ENCODE assay signal across 26 cellular contexts in the genomic region with DNA sequence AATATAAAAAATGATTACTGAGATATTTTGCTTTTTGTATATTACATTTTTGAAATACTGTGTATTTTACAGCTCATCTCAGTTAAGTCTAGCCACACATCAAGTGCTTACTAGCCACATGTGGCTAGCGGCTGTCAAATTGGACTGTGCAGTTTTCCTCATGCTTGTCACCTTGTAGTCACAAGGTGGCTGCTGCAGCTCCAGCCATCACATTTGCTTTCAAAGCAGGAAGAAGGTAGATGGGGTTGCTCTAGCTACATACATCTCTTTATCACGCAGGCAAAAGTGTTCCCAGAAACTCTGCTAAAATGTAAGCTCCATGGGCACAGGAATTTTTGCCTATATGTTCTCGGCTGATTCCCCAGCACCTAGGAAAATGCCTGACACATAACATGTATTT.
DNase-seq lines count a peak whose midpoint lies in the region; ATAC-seq and TF ChIP-seq lines count a peak whose summit lies in the region.
"Had no signal": no experiment of that assay in that cellular context is flagged by ENCODE, and none has a peak within 500 bp of the region (broad histone marks: within the 10 kb centered on the region; RNA-seq: fewer than 3 reads in every experiment).

No MANE protein-coding gene starts in this region.

- intact Hi-C loops in Panc1 (cut with micrococcal nuclease; ENCODE audit: unreplicated experiment): no loop called here

- no peak overlapping the region for H3K4me3 Mint-ChIP-seq in activated T-cell treated with anti-CD3 and anti-CD28 coated beads, Interleukin-2, amount 50 U/mL, for 24 hours
- no peak overlapping the region for H3K4me3 Mint-ChIP-seq in endodermal cell
- H3K4me3 Mint-ChIP-seq: activated B cell treated with CpG ODN at 0.5 μM for 24 hours; neural progenitor cell; stimulated activated naive CD8-positive, alpha-beta T cell treated with anti-CD3 and anti-CD28 coated beads, Interleukin-15, amount 100 ng/mL, for 72 hours had no signal

- in situ Hi-C loops in Panc1 (cut with HindIII; ENCODE audit: low pct_unique_long_range_greater_than_20kb, low sequenced_read_pairs): no loop called here

- no peaks in the 10 kb centered on the region; the same call in 1 of the 2 replicates for H3K36me3 ChIP-seq in Panc1 (ENCODE audit: control insufficient read depth, insufficient read depth, low read length)
- no peaks in the 10 kb centered on the region for H3K36me3 ChIP-seq in endodermal cell (ENCODE audit: control insufficient read depth, insufficient read depth, low read length)
- H3K36me3 ChIP-seq in thoracic aorta: peaks cover 6% of the 10 kb centered on the region
- H3K36me3 ChIP-seq: BE2C, neural progenitor cell, right lobe of liver had no signal

- H3K36me3 Mint-ChIP-seq in activated T-cell treated with anti-CD3 and anti-CD28 coated beads, Interleukin-2, amount 50 U/mL, for 24 hours (ENCODE audit: low read depth): peaks cover 37% of the 10 kb centered on the region
- H3K36me3 Mint-ChIP-seq in endodermal cell (ENCODE audit: low read depth): no peaks in the 10 kb centered on the region
- H3K36me3 Mint-ChIP-seq: neural progenitor cell had no signal

- H3K4me1 Mint-ChIP-seq in activated T-cell treated with anti-CD3 and anti-CD28 coated beads, Interleukin-2, amount 50 U/mL, for 24 hours (ENCODE audit: low read depth): peaks cover 63% of the 10 kb centered on the region
- no peaks in the 10 kb centered on the region for H3K4me1 Mint-ChIP-seq in endodermal cell
- H3K4me1 Mint-ChIP-seq: activated B cell treated with CpG ODN at 0.5 μM for 24 hours had no signal

- BruUV-seq in Panc1 (replicated peaks; lab: Mats Ljungman, UMichigan): no TSS peak

- peaks cover 53% of the 10 kb centered on the region for H3K4me1 ChIP-seq in Panc1 (ENCODE audit: control insufficient read depth, insufficient read depth, low read length)
- H3K4me1 ChIP-seq in endodermal cell (ENCODE audit: control insufficient read depth, insufficient read depth, low read length): peaks cover 3% of the 10 kb centered on the region
- peaks cover 50 to 88% of the 10 kb centered on the region in 2 donors for H3K4me1 ChIP-seq in thoracic aorta (ENCODE audit: control insufficient read depth in 1 of 2, low read depth in 2 of 2)
- H3K4me1 ChIP-seq: BE2C, neural progenitor cell, right lobe of liver had no signal

- no peak overlapping the region for H3K27ac Mint-ChIP-seq in activated T-cell treated with anti-CD3 and anti-CD28 coated beads, Interleukin-2, amount 50 U/mL, for 24 hours
- no peak overlapping the region for H3K27ac Mint-ChIP-seq in endodermal cell
- H3K27ac Mint-ChIP-seq: activated B cell treated with CpG ODN at 0.5 μM for 24 hours had no signal

- no peak for ATAC-seq in Panc1
- no peak for ATAC-seq in thoracic aorta (ENCODE audit: insufficient number of reproducible peaks, low FRiP score, low read depth)
- no peak for ATAC-seq in HG03139 (IDR thresholded peaks at IDR 0.05; ENCODE audit: unreplicated experiment)
- ATAC-seq: right lobe of liver; stimulated activated naive CD8-positive, alpha-beta T cell treated with anti-CD3 and anti-CD28 coated beads, Interleukin-15, amount 100 ng/mL, for 72 hours had no signal

- peaks cover 6% of the 10 kb centered on the region for H3K9me3 Mint-ChIP-seq in activated T-cell treated with anti-CD3 and anti-CD28 coated beads, Interleukin-2, amount 50 U/mL, for 24 hours
- no peaks in the 10 kb centered on the region for H3K9me3 Mint-ChIP-seq in endodermal cell
- H3K9me3 Mint-ChIP-seq: activated B cell treated with CpG ODN at 0.5 μM for 24 hours, neural progenitor cell had no signal

- POLR2A ChIA-PET in Panc1 (lab: Charles Lee): no interaction called here

- H3K27me3 ChIP-seq in Panc1 (ENCODE audit: control insufficient read depth, insufficient read depth, low read length) (no peaks in the 10 kb centered on the region), endodermal cell (ENCODE audit: control insufficient read depth, insufficient read depth, low read length, poor library complexity, severe bottlenecking) (no peaks in the 10 kb centered on the region), thoracic aorta (replicated peaks; ENCODE audit: insufficient read depth) (peaks cover 3% of the 10 kb centered on the region)
- H3K27me3 ChIP-seq: BE2C, dorsolateral prefrontal cortex, neural progenitor cell, right lobe of liver, transverse colon had no signal

- no peak overlapping the region for H3K4me3 ChIP-seq in Panc1 (ENCODE audit: low read depth in 2 of 2, low read length in 2 of 2)
- H3K4me3 ChIP-seq in endodermal cell (ENCODE audit: low read length): no peak overlapping the region
- no peak overlapping the region for H3K4me3 ChIP-seq in thoracic aorta
- H3K4me3 ChIP-seq: dorsolateral prefrontal cortex, lung, neural progenitor cell, right lobe of liver, transverse colon had no signal

- WGBS in endodermal cell (ENCODE audit: insufficient coverage in 1 of 2, insufficient read length in 1 of 2), 2 experiments: 88 to 100% methylated on average over 3 of the region's 3 CpGs

- no peaks in the 10 kb centered on the region for H3K27me3 Mint-ChIP-seq in activated T-cell treated with anti-CD3 and anti-CD28 coated beads, Interleukin-2, amount 50 U/mL, for 24 hours
- no peaks in the 10 kb centered on the region for H3K27me3 Mint-ChIP-seq in endodermal cell (ENCODE audit: insufficient read depth)
- H3K27me3 Mint-ChIP-seq: activated B cell treated with CpG ODN at 0.5 μM for 24 hours; stimulated activated naive CD8-positive, alpha-beta T cell treated with anti-CD3 and anti-CD28 coated beads, Interleukin-15, amount 100 ng/mL, for 72 hours had no signal

- H3K27ac ChIP-seq in Panc1 (ENCODE audit: low read length) (peak overlapping the region; percentile 89), endodermal cell (ENCODE audit: low read depth, low read length) (no peak overlapping the region), thoracic aorta (peak overlapping the region; percentile 58 to 97)
- H3K27ac ChIP-seq: neural progenitor cell, right lobe of liver had no signal

- H3K9me3 ChIP-seq in Panc1 (ENCODE audit: control insufficient read depth, insufficient read depth, low read depth, low read length) (no peaks in the 10 kb centered on the region), endodermal cell (ENCODE audit: control insufficient read depth, low read length) (no peaks in the 10 kb centered on the region), thoracic aorta (no peaks in the 10 kb centered on the region)
- H3K9me3 ChIP-seq: BE2C, right lobe of liver, transverse colon had no signal

- DNase-seq in activated T-cell treated with anti-CD3 and anti-CD28 coated beads, Interleukin-2, amount 50 U/mL, for 24 hours: peak; percentile 2
- DNase-seq in activated T-cell treated with anti-CD3 and anti-CD28 coated beads, Interleukin-2, amount 50 U/mL, for 1 hour: no peak
- DNase-seq in Panc1 (ENCODE audit: low read depth, low spot score): no peak
- peak; percentile 18 for DNase-seq in endodermal cell
- DNase-seq in thoracic aorta (ENCODE audit: low spot score): no peak
- DNase-seq in stimulated activated naive CD4-positive, alpha-beta T cell treated with Interleukin-2 at 50 U/mL for 16 hours (lab: John Stamatoyannopoulos, UW): no peak
- DNase-seq in NCI-H2107 treated with DMSO at 0.1 percent for 48 hours (lab: John Stamatoyannopoulos, UW; ENCODE audit: unreplicated experiment): no peak
- DNase-seq: activated B cell treated with CpG ODN at 0.5 μM for 24 hours; activated CD4-positive, alpha-beta T cell treated with anti-CD3 and anti-CD28 coated beads, Interleukin-2, amount 50 U/mL, for 48 hours; activated naive CD4-positive, alpha-beta T cell treated with anti-CD3 and anti-CD28 coated beads, Interleukin-2, amount 50 U/mL, for 16 hours; BE2C; central memory CD4-positive, alpha-beta T cell; DMS53; dorsolateral prefrontal cortex; head of caudate nucleus; kidney glomerular epithelial cell; NCI-H1092; NCI-H2029; NCI-H345; NCI-H82; right lobe of liver; stimulated activated naive CD8-positive, alpha-beta T cell treated with anti-CD3 and anti-CD28 coated beads, Interleukin-15, amount 100 ng/mL, for 72 hours had no signal

- TF ChIP-seq CTCF in Panc1 (IDR thresholded peaks at IDR 0.05): no peak
- no peak for TF ChIP-seq CTCF in endodermal cell (conservative IDR thresholded peaks at IDR 0.05)
- no peak for TF ChIP-seq CTCF in thoracic aorta (IDR thresholded peaks at IDR 0.05)

- H3K9ac ChIP-seq in endodermal cell (ENCODE audit: extremely low read depth, low read length, poor library complexity, severe bottlenecking): no peak overlapping the region
- H3K9ac ChIP-seq: neural progenitor cell had no signal

- CTCF ChIA-PET in Panc1 (lab: Charles Lee): no interaction called here

Comparison
In these comparisons a context has a peak if more than half of its experiments do, and no peak if none do; other contexts are left out.
1. DNase-seq: peak in activated T-cell treated with anti-CD3 and anti-CD28 coated beads, Interleukin-2, amount 50 U/mL, for 24 hours (single experiment) and endodermal cell (single experiment); none in activated T-cell treated with anti-CD3 and anti-CD28 coated beads, Interleukin-2, amount 50 U/mL, for 1 hour (single experiment), Panc1 (single experiment), thoracic aorta (single experiment), stimulated activated naive CD4-positive, alpha-beta T cell treated with Interleukin-2 at 50 U/mL for 16 hours (single experiment) and NCI-H2107 treated with DMSO at 0.1 percent for 48 hours (single experiment).